1 cellular context compared by ENCODE assay signal in genomic region chr17:59830846-59831486, GRCh38.
TF ChIP-seq lines count a peak whose summit lies in the region.

No MANE protein-coding gene starts in this region.

TF ChIP-seq in A549, 52 proteins besides CTCF, POLR2A, EP300 and RAD21 (continued from another document):
- TF ChIP-seq ESRRA (IDR thresholded peaks at IDR 0.05; ENCODE audit: borderline replicate concordance, low read length) (no peak), ATOH8 (CRISPR knock-in tag; IDR thresholded peaks at IDR 0.05; ENCODE audit: low read depth) (peak; percentile 90), MYC (IDR thresholded peaks at IDR 0.05; ENCODE audit: borderline replicate concordance, low read length) (no peak), ZNF302 (CRISPR knock-in tag; IDR thresholded peaks at IDR 0.05) (peak; percentile 89), HOXB13 (CRISPR knock-in tag; IDR thresholded peaks at IDR 0.05; ENCODE audit: low read depth) (peak; percentile 92), EHF (CRISPR knock-in tag; IDR thresholded peaks at IDR 0.05) (peak; percentile 94)
